ENCODE assay signal across 8 cellular contexts in the genomic region with DNA sequence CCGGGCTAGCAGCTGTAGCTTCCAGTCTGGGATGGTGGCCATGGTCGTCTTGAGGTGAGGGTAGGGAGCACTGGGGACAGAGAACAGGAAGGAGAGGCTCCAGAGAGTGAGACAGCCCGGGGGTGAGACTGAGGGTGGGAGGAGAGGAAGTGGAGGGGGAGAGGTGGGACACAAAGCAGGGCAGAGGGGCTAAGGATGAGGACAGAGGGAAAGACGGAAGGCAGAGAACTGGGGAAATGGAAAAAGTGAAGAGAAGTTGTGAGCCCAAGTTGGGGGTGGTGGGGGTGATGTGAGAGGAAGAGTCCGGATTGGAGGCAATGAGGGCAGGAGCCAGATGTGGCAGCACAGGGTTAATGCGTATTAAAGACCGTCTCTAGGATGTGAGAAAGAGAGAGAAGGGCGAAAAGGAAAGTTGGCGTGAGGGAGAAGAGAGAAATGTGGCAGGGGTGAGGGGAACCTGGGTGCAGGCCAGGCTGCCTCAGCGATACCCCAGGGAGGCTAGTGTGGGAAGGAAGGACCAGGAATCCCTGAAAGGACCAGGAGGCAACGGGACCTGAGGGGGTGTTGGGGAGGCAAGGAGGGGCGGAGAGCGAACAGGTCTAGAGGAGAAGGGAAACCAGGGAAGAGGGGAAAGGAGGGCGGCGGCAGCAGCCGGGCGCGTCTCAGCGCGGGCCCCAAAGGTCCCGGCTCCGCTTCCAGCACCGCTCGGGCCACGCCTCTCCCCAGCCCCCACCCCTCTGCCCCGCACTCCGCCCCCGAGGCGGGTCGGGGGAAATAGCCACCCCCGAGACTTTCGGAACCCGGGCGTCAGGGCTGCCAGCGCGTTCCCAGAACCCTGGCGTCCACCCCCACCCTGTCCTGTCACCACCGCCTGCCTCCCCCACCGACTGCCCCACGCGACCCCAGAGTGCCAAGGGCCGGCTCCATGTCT. TPM values are rescaled to one million over a fixed set of nuclear protein-coding genes. Genes with fewer than 3 reads are reported as not detected.
DNase-seq lines count a peak whose midpoint lies in the region; ATAC-seq and TF ChIP-seq lines count a peak whose summit lies in the region.

Gene PPP1R18 (minus strand): TSS at position 669 of the 931 bp plus-strand sequence. CDS start 627 bp downstream, at position 42.

- H3K4me3 Mint-ChIP-seq in CD4-positive, CD25-positive, alpha-beta regulatory T cell = peak within 1 kb of the TSS; percentile 95 to 100 (median 96)

- H3K36me3 Mint-ChIP-seq in CD4-positive, CD25-positive, alpha-beta regulatory T cell = peaks cover 30% of the 10 kb centered on the region

- peak within 1 kb of the TSS; percentile 96 for H3K27ac ChIP-seq in CD4-positive, CD25-positive, alpha-beta regulatory T cell (ENCODE audit: insufficient read depth, low read length, poor library complexity, severe bottlenecking)
- H3K27ac ChIP-seq in gastroesophageal sphincter (peak within 1 kb of the TSS; percentile 92 to 100 (median 98)), substantia nigra (ENCODE audit: low read depth, low read length, poor library complexity, severe bottlenecking) (peak within 1 kb of the TSS; percentile 91)

- peak; percentile 29 to 40 for ATAC-seq in CD4-positive, CD25-positive, alpha-beta regulatory T cell (ENCODE audit: low read depth in 2 of 2)
- ATAC-seq in gastroesophageal sphincter (peak; percentile 43), GM21786 (IDR thresholded peaks at IDR 0.05; ENCODE audit: unreplicated experiment) (no peak)

- no peaks in the 10 kb centered on the region for H3K9me3 ChIP-seq in CD4-positive, CD25-positive, alpha-beta regulatory T cell (ENCODE audit: control insufficient read depth in 2 of 2, low read length in 2 of 2)
- no peaks in the 10 kb centered on the region for H3K9me3 ChIP-seq in gastroesophageal sphincter

- H3K4me3 ChIP-seq in CD4-positive, CD25-positive, alpha-beta regulatory T cell (ENCODE audit: low read depth, low read length) = peak within 1 kb of the TSS; percentile 97
- peak within 1 kb of the TSS; percentile 91 to 92 for H3K4me3 ChIP-seq in gastroesophageal sphincter

- CTCF ChIA-PET in HEK293T (lab: Yijun Ruan, JAX) = no interaction called here

- POLR2A ChIA-PET in HEK293T (lab: Yijun Ruan, JAX) = interaction anchor here (0.8 to 1.2 kb wide), 2 partner anchors 11 to 32 kb away, joined by 3 read pairs; no protein-coding TSS in a partner anchor

- peaks cover 11 to 48% (median 28%) of the 10 kb centered on the region in 4 donors for H3K4me1 Mint-ChIP-seq in CD4-positive, CD25-positive, alpha-beta regulatory T cell

- no peak for TF ChIP-seq EP300 in gastroesophageal sphincter (IDR thresholded peaks at IDR 0.05)

- H3K27me3 ChIP-seq in CD4-positive, CD25-positive, alpha-beta regulatory T cell (ENCODE audit: control insufficient read depth, insufficient read depth, low read length) = no peaks in the 10 kb centered on the region
- no peaks in the 10 kb centered on the region for H3K27me3 ChIP-seq in gastroesophageal sphincter

- WGBS in gastroesophageal sphincter (ENCODE audit: low coverage in 1 of 2), 2 donors = 0 to 2% methylated on average over 8 to 11 of the region's 42 CpGs

- peak within 1 kb of the TSS; percentile 98 to 99 (median 98) for H3K27ac Mint-ChIP-seq in CD4-positive, CD25-positive, alpha-beta regulatory T cell

- H3K36me3 ChIP-seq in CD4-positive, CD25-positive, alpha-beta regulatory T cell (ENCODE audit: control insufficient read depth, insufficient read depth, low read length) = no peaks in the 10 kb centered on the region
- no peaks in the 10 kb centered on the region for H3K36me3 ChIP-seq in gastroesophageal sphincter

- TF ChIP-seq CTCF in gastroesophageal sphincter (IDR thresholded peaks at IDR 0.05) = no peak

- peak; percentile 67 to 87 (median 82) for DNase-seq in CD4-positive, CD25-positive, alpha-beta regulatory T cell
- peak; percentile 39 for DNase-seq in HEK293T (ENCODE audit: extremely low spot score)
- peak; percentile 86 for DNase-seq in RPMI8226
- DNase-seq in activated gamma-delta T cell treated with Interleukin-2 at 50 U/mL for 16 hours = peak; percentile 77
- no peak for DNase-seq in occipital lobe (lab: John Stamatoyannopoulos, UW)
- DNase-seq in substantia nigra (lab: John Stamatoyannopoulos, UW) = peak in 39 of 49 donors; percentile 7 to 81 (median 45)

- H3K9me3 Mint-ChIP-seq in CD4-positive, CD25-positive, alpha-beta regulatory T cell = peaks cover 0 to 6% (median 0%) of the 10 kb centered on the region in 7 donors

- peak in 1 of 2 donors; percentile 42 for TF ChIP-seq POLR2A in gastroesophageal sphincter (IDR thresholded peaks at IDR 0.05)

- H3K27me3 Mint-ChIP-seq in CD4-positive, CD25-positive, alpha-beta regulatory T cell = peaks cover 5% of the 10 kb centered on the region

- peaks cover 74% of the 10 kb centered on the region for H3K4me1 ChIP-seq in CD4-positive, CD25-positive, alpha-beta regulatory T cell (ENCODE audit: control insufficient read depth, insufficient read depth, low read length, poor library complexity, severe bottlenecking)
- H3K4me1 ChIP-seq in gastroesophageal sphincter = peaks cover 4 to 81% (median 48%) of the 10 kb centered on the region in 3 donors

TF ChIP-seq in HEK293T, 16 proteins besides CTCF, POLR2A, EP300 and RAD21:
- TF ChIP-seq TARDBP (IDR thresholded peaks at IDR 0.05) (no peak), PKNOX1 (IDR thresholded peaks at IDR 0.05) (no peak), CTBP1 (IDR thresholded peaks at IDR 0.05; ENCODE audit: borderline replicate concordance) (no peak), L3MBTL2 (conservative IDR thresholded peaks at IDR 0.05) (no peak), ZNF384 (IDR thresholded peaks at IDR 0.05) (no peak), FOXM1 (IDR thresholded peaks at IDR 0.05; ENCODE audit: borderline replicate concordance) (no peak), ELF4 (IDR thresholded peaks at IDR 0.05) (no peak)
TF ChIP-seq in HEK293T: peak in this region for 0.

RNA-seq across cellular contexts. Expression of gene PPP1R18, which starts in this region (rescaled TPM):
- total RNA-seq in CD4-positive, CD25-positive, alpha-beta regulatory T cell = 164 TPM
- polyA plus RNA-seq in CD4-positive, CD25-positive, alpha-beta regulatory T cell = 100 to 1,000 TPM; 110 to 159 (median 119) TPM
- 10 to 100 TPM; 45.3 to 65.8 (median 56.6) TPM for total RNA-seq in gastroesophageal sphincter
- 34.5 TPM for total RNA-seq in occipital lobe
